In the genomic region with DNA sequence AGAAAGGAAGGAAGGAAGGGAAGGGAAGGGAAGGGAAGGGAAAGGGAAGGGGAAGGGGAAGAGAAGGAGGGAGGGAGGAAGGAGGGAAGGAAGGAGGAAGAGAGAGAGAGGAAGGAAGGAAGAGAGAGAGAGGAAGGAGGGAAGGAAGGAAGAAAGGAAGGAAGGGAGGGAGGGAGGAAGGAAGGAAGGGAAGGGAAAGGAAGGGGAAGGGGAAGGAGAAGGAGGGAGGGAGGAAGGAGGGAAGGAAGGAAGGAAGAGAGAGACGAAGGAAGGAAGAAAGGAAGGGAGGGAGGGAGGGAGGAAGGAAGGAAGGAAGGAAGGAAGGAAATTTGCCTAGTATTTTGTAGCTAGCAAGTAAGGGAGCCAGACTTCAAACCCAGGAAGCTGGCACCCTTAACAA, we compare ENCODE assay signal across 27 cellular contexts.
"Had no signal": no experiment of that assay in that cellular context is flagged by ENCODE, and none has a peak within 500 bp of the region (broad histone marks: within the 10 kb centered on the region; RNA-seq: fewer than 3 reads in every experiment).

No MANE protein-coding gene starts in this region.

- H3K4me3 ChIP-seq: stomach, suprapubic skin, testis, thoracic aorta, thyroid gland, tibial artery, tibial nerve, transverse colon, upper lobe of left lung, upper lobe of right lung, uterus, vagina had no signal

- H3K9me3 ChIP-seq: stomach, suprapubic skin, testis, thoracic aorta, thyroid gland, tibial artery, tibial nerve, transverse colon, upper lobe of left lung, upper lobe of right lung, uterus, vagina had no signal

- DNase-seq: stimulated activated CD4-positive, alpha-beta T cell treated with anti-CD3 and anti-CD28 coated beads, Interleukin-2, amount 100 ng/mL, for 48 hours; stimulated activated CD4-positive, alpha-beta T cell treated with anti-CD3 and anti-CD28 coated beads, Interleukin-4, amount 100 ng/mL, for 1 hour; stimulated activated CD4-positive, alpha-beta T cell treated with anti-CD3 and anti-CD28 coated beads, Interleukin-4, amount 100 ng/mL, for 24 hours; stimulated activated CD4-positive, alpha-beta T cell treated with anti-CD3 and anti-CD28 coated beads, Interleukin-4, amount 100 ng/mL, for 4 hours; stimulated activated CD8-positive, alpha-beta memory T cell treated with anti-CD3 and anti-CD28 coated beads, Interleukin-4, amount 100 ng/mL, for 48 hours; stimulated activated naive B cell treated with anti-CD40 and anti-IgM and Interleukin-4, amounts not matched to agents 10 μg/mL and 1 μg/mL and 100 μg/mL, for 72 hours; stimulated activated naive CD4-positive, alpha-beta T cell; stimulated activated naive CD4-positive, alpha-beta T cell treated with Interleukin-2 at 50 U/mL for 16 hours; stimulated activated naive CD8-positive, alpha-beta T cell treated with anti-CD3 and anti-CD28 coated beads, Interleukin-15, amount 100 ng/mL, for 72 hours; stimulated activated naive CD8-positive, alpha-beta T cell treated with anti-CD3 and anti-CD28 coated beads, Interleukin-15, Interleukin-2, amounts not matched to agents 100 U/mL and 50 U/mL, for 24 hours; stomach; substantia nigra; testis; thyroid gland; tibial artery; transverse colon; trophoblast cell; upper lobe of left lung; upper lobe of right lung; uterus had no signal

- H3K4me1 ChIP-seq: stomach, transverse colon, upper lobe of left lung, upper lobe of right lung, uterus, vagina had no signal

- H3K36me3 ChIP-seq: stomach, suprapubic skin, thoracic aorta, thyroid gland, tibial artery, tibial nerve, transverse colon, upper lobe of left lung, upper lobe of right lung, uterus, vagina had no signal

- ATAC-seq: stimulated activated effector memory CD8-positive, alpha-beta T cell treated with anti-CD3 and anti-CD28 coated beads, Interleukin-12 subunit alpha, Interleukin-12 subunit beta, amount 100 ng/mL, for 72 hours; stimulated activated memory B cell treated with anti-CD40 and anti-IgM and Interleukin-4, amounts not matched to agents 10 μg/mL and 1 μg/mL and 100 μg/mL, for 72 hours; stimulated activated naive B cell treated with anti-CD40 and anti-IgM and Interleukin-4, amounts not matched to agents 10 μg/mL and 1 μg/mL and 100 μg/mL, for 72 hours; stimulated activated naive CD8-positive, alpha-beta T cell treated with anti-CD3 and anti-CD28 coated beads, Interleukin-15, amount 100 ng/mL, for 72 hours; stimulated activated naive CD8-positive, alpha-beta T cell treated with anti-CD3 and anti-CD28 coated beads, Interleukin-15, Interleukin-2, amounts not matched to agents 100 U/mL and 50 U/mL, for 24 hours; upper lobe of right lung had no signal

- H3K27ac ChIP-seq: stomach, suprapubic skin, testis, thoracic aorta, thyroid gland, tibial artery, tibial nerve, transverse colon, upper lobe of left lung, upper lobe of right lung, uterus, vagina had no signal

- FAIRE-seq: urothelium cell line had no signal

- H3K27me3 ChIP-seq: stomach, suprapubic skin, testis, thyroid gland, tibial artery, tibial nerve, transverse colon, upper lobe of left lung, upper lobe of right lung, uterus, vagina had no signal
